1 cellular context compared by ENCODE assay signal in genomic region chr6:52283111-52283510, GRCh38.
TF ChIP-seq lines count a peak whose summit lies in the region.

No MANE protein-coding gene starts in this region.

TF ChIP-seq in IMR-90, 13 proteins besides CTCF, POLR2A, EP300 and RAD21:
- TF ChIP-seq ELK1 (IDR thresholded peaks at IDR 0.05; ENCODE audit: borderline replicate concordance, low read depth, low read length) (no peak), CHD1 (IDR thresholded peaks at IDR 0.05; ENCODE audit: low read depth, low read length) (no peak), BHLHE40 (IDR thresholded peaks at IDR 0.05; ENCODE audit: low read depth, low read length) (no peak)
